20 cellular contexts compared by ENCODE assay signal in the genomic region with DNA sequence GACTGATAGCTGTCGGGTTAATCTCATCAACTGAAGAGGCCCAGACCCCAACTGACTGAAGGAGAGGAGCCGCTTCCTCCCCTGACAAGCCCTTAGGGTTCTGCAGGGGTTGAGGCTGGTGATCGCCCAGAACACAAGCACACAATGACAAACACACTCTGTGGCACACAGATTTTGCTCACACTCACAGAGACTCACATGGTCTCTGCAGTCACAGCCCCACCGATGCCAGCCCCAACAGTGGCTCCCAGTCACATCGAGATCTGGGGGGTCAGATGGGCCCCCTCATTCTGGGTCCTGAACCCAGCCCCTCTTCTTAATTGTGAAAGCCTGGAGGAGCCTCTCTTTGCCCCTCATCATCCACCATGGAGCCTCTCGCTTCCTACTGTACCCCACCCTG. TPM values are rescaled to one million over a fixed set of nuclear protein-coding genes. Genes with fewer than 3 reads are reported as not detected.
A peak's percentile ranks its signal among the peaks of the same experiment; 100 is the strongest.
DNase-seq lines count a peak whose midpoint lies in the region; ATAC-seq, FAIRE-seq and TF ChIP-seq lines count a peak whose summit lies in the region.
"Had no signal": no experiment of that assay in that cellular context is flagged by ENCODE, and none has a peak within 500 bp of the region (broad histone marks: within the 10 kb centered on the region; RNA-seq: fewer than 3 reads in every experiment).

No MANE protein-coding gene starts in this region.

- no peak overlapping the region for H2BK120ac ChIP-seq in H1 (replicated peaks; ENCODE audit: low read depth, low read length)

- H3K27ac ChIP-seq in left ventricle myocardium inferior (replicated peaks): peak overlapping the region; percentile 79
- H3K27ac ChIP-seq in H1 (ENCODE audit: low read depth, low read length): no peak overlapping the region
- no peak overlapping the region for H3K27ac ChIP-seq in osteoblast (ENCODE audit: low read depth, low read length)
- H3K27ac ChIP-seq: BLaER1 had no signal

- TF ChIP-seq EP300 in H1 (IDR thresholded peaks at IDR 0.05; ENCODE audit: borderline replicate concordance in 1 of 2, low read depth in 2 of 2, low read length in 2 of 2): no peak

- no peak overlapping the region for H3K23ac ChIP-seq in H1 (ENCODE audit: insufficient read length)

- CTCF ChIA-PET in H1 (lab: Charles Lee; ENCODE audit: partially characterized antibody): interaction anchor here (0.8 to 13.3 kb wide), 17 partner anchors 12 to 192 kb away, joined by 3 to 91 read pairs (median 11); a partner anchor contains a TSS

- no peaks in the 10 kb centered on the region for H3K79me1 ChIP-seq in H1 (ENCODE audit: low read depth, low read length)

- H3K18ac ChIP-seq in H1 (ENCODE audit: extremely low read depth, low read length): no peak overlapping the region; the same call in 1 of the 2 replicates

- peaks cover 0 to 7% of the 10 kb centered on the region in 2 experiments for H4K20me1 ChIP-seq in H1 (replicated peaks in 1 of 2; ENCODE audit: control insufficient read depth in 1 of 2, insufficient read depth in 2 of 2, low read length in 2 of 2)
- H4K20me1 ChIP-seq in osteoblast (ENCODE audit: insufficient read depth, low read length): peaks cover 3% of the 10 kb centered on the region
- H4K20me1 ChIP-seq: BLaER1 had no signal

- H3K36me3 ChIP-seq in left ventricle myocardium inferior: no peaks in the 10 kb centered on the region
- no peaks in the 10 kb centered on the region for H3K36me3 ChIP-seq in H1 (ENCODE audit: control insufficient read depth in 2 of 4, insufficient read depth in 4 of 4, low read length in 3 of 4)
- H3K36me3 ChIP-seq in osteoblast (ENCODE audit: insufficient read depth, low read length): no peaks in the 10 kb centered on the region
- H3K36me3 ChIP-seq: BLaER1 had no signal

- H4K8ac ChIP-seq in H1 (ENCODE audit: extremely low read depth, insufficient read depth, low read length): no peak overlapping the region

- POLR2A ChIA-PET in H1 (lab: Charles Lee; ENCODE audit: partially characterized antibody): interaction anchor here (1.1 to 1.2 kb wide), 2 partner anchors 12 to 29 kb away, joined by 3 read pairs; no protein-coding TSS in a partner anchor

- TF ChIP-seq CTCF in left ventricle myocardium inferior (IDR thresholded peaks at IDR 0.05; ENCODE audit: borderline replicate concordance) (no peak), H1 (IDR thresholded peaks at IDR 0.05; ENCODE audit: control extremely low read depth in 1 of 3, insufficient read depth in 1 of 3, low read depth in 1 of 3, low read length in 3 of 3) (no peak), osteoblast (IDR thresholded peaks at IDR 0.05; ENCODE audit: extremely low read depth, low read depth, low read length) (no peak)

- no peak overlapping the region for H2BK5ac ChIP-seq in H1 (ENCODE audit: low read depth, low read length)

- DNase-seq in left ventricle myocardium inferior (peak; percentile 7), left cardiac atrium (no peak), H1 (ENCODE audit: low read depth in 1 of 2, low spot score in 2 of 2) (no peak), osteoblast (ENCODE audit: insufficient read length, low spot score, missing footprints) (peak; percentile 66), DMS 273 treated with DMSO at 0.1 percent for 48 hours (lab: John Stamatoyannopoulos, UW) (no peak)
- DNase-seq in activated CD8-positive, alpha-beta memory T cell treated with anti-CD3 and anti-CD28 coated beads, Interleukin-2, amount 50 U/mL, for 4 hours: no peak
- DNase-seq: 8988T, Calu3, DND-41, EL, GOT3, H9 had no signal

- H3K9me3 ChIP-seq in left ventricle myocardium inferior (replicated peaks) (no peaks in the 10 kb centered on the region), H1 (ENCODE audit: insufficient read depth in 2 of 2, low read depth in 1 of 2, low read length in 1 of 2) (no peaks in the 10 kb centered on the region), osteoblast (ENCODE audit: low read depth, low read length) (no peaks in the 10 kb centered on the region)
- H3K9me3 ChIP-seq: BLaER1 had no signal

- no peak overlapping the region for H2BK20ac ChIP-seq in H1 (ENCODE audit: low read length)

- H3K23me2 ChIP-seq in H1 (ENCODE audit: low read depth, low read length): peaks cover 10% of the 10 kb centered on the region; the same call in 1 of the 2 replicates

- no peak overlapping the region for H3K4ac ChIP-seq in H1 (replicated peaks; ENCODE audit: insufficient read length, low read depth, low read length)

- FAIRE-seq in H1 (lab: Jason Lieb, UNC): no peak

- 81% methylated on average over 6 of the region's 6 CpGs; no CpG with 5 or more reads in 1 of the 2 experiments for WGBS in H1 (ENCODE audit: extremely low coverage in 1 of 2, insufficient coverage in 1 of 2, insufficient read length in 1 of 2, insufficient replicate concordance in 2 of 2, low coverage in 1 of 2, low lambda C conversion rate in 2 of 2, missing lambda C conversion rate in 1 of 2), 2 experiments

- ATAC-seq in left cardiac atrium (no peak), HG02885 (IDR thresholded peaks at IDR 0.05; ENCODE audit: poor library complexity, unreplicated experiment) (no peak)

- no peak overlapping the region for H3K14ac ChIP-seq in H1 (ENCODE audit: insufficient read length)

- H4K5ac ChIP-seq in H1 (ENCODE audit: insufficient read length, low read depth, low read length): no peak overlapping the region

- H3K9ac ChIP-seq in H1 (replicated peaks in 1 of 4; ENCODE audit: extremely low read depth in 1 of 4, low read depth in 3 of 4, low read length in 3 of 4): no peak overlapping the region
- H3K9ac ChIP-seq: BLaER1 had no signal

- H3K4me2 ChIP-seq in H1 (ENCODE audit: insufficient read depth in 1 of 2, low read depth in 2 of 2, low read length in 2 of 2): no peak overlapping the region
- H3K4me2 ChIP-seq in osteoblast (ENCODE audit: insufficient read depth, low read length): no peak overlapping the region

- H3K4me3 ChIP-seq in left ventricle myocardium inferior (no peak overlapping the region), H1 (ENCODE audit: extremely low read depth in 1 of 4, insufficient read depth in 2 of 4, low read depth in 3 of 4, low read length in 4 of 4) (no peak overlapping the region), osteoblast (ENCODE audit: insufficient read depth, low read length) (no peak overlapping the region)
- H3K4me3 ChIP-seq: BLaER1, GM12878 had no signal

- TF ChIP-seq RAD21 in H1 (IDR thresholded peaks at IDR 0.05 in 1 of 2, conservative IDR thresholded peaks at IDR 0.05 in 1 of 2; ENCODE audit: low read depth in 2 of 2, low read length in 2 of 2): no peak

- 0 out of 2 replicates have a peak overlapping the region, but pooled peaks have one; percentile 27 for H2BK12ac ChIP-seq in H1 (ENCODE audit: low read depth, low read length)

- H3K4me1 ChIP-seq in left ventricle myocardium inferior: peaks cover 63% of the 10 kb centered on the region
- H3K4me1 ChIP-seq in H1 (replicated peaks in 1 of 4; ENCODE audit: control insufficient read depth in 3 of 4, insufficient read depth in 4 of 4, low read length in 3 of 4): peaks cover 4 to 18% (median 13%) of the 10 kb centered on the region in 4 experiments
- H3K4me1 ChIP-seq in osteoblast (ENCODE audit: insufficient read depth, low read length): no peaks in the 10 kb centered on the region

- intact Hi-C loops in left ventricle myocardium inferior (cut with micrococcal nuclease): no loop called here
- intact Hi-C loops in left cardiac atrium (cut with DNase I): loop anchor here in 1 of 2 donors (2.0 to 5.0 kb wide), 3 partner anchors 27 to 189 kb away; no protein-coding TSS in a partner anchor

- peaks cover 26% of the 10 kb centered on the region for H3K27me3 ChIP-seq in left ventricle myocardium inferior (ENCODE audit: low read depth)
- H3K27me3 ChIP-seq in H1 (replicated peaks in 1 of 4; ENCODE audit: control insufficient read depth in 3 of 4, extremely low read depth in 1 of 4, insufficient read depth in 3 of 4, low read length in 3 of 4): peaks cover 15 to 74% (median 58%) of the 10 kb centered on the region in 4 experiments
- H3K27me3 ChIP-seq in osteoblast (ENCODE audit: insufficient read depth, low read length): peaks cover 40% of the 10 kb centered on the region

- no peak for TF ChIP-seq POLR2A in H1 (IDR thresholded peaks at IDR 0.05; ENCODE audit: control extremely low read depth in 1 of 2, low read depth in 2 of 2, low read length in 2 of 2)

- no peak overlapping the region for H2BK15ac ChIP-seq in H1 (ENCODE audit: low read length)

- H2AK5ac ChIP-seq in H1 (ENCODE audit: low read depth, low read length): no peak overlapping the region

- H2AFZ ChIP-seq in H1 (ENCODE audit: low read length): no peak overlapping the region
- no peak overlapping the region for H2AFZ ChIP-seq in osteoblast (ENCODE audit: low read length)

- H3K56ac ChIP-seq in H1 (replicated peaks; ENCODE audit: insufficient read length, low read depth, low read length): no peak overlapping the region

- H4K91ac ChIP-seq in H1 (replicated peaks; ENCODE audit: insufficient read length, low read length): no peak overlapping the region

- no peaks in the 10 kb centered on the region for H3K79me2 ChIP-seq in H1 (ENCODE audit: control insufficient read depth in 1 of 2, insufficient read depth in 2 of 2, low read length in 2 of 2)
- H3K79me2 ChIP-seq in osteoblast (ENCODE audit: insufficient read depth, low read length): no peaks in the 10 kb centered on the region

RNA-seq across cellular contexts. Expression of a gene that starts 16.7 kb away (rescaled TPM):
- 6.4 TPM for total RNA-seq in left ventricle myocardium inferior
- total RNA-seq in left cardiac atrium: 10 to 100 TPM in 1 of 2 donors, 1 to 10 TPM in 1; 5.4 to 10.0 TPM
- 0.21 and 1.5 TPM in 2 replicates for total RNA-seq in H1 (2021; fragmentation: NEBNext Ultra II Directional; extraction: Animal tissue kit (Norgen Biotek cat#: 25700))
- polyA plus RNA-seq in H1 (2011; rRNA removed): 0.57 and 1.9 TPM in 2 replicates
- polyA plus RNA-seq in H1 (2011; cell fraction: cytosol; rRNA removed): 0.89 TPM
- polyA plus RNA-seq in H1 (2011; cell fraction: nucleus; rRNA removed): 3.4 TPM
- polyA plus RNA-seq in H1 (2012, experiment 1 of 2): 0.27 to 1.1 TPM (median 0.67 TPM) in 4 replicates
- 0.54 TPM for polyA plus RNA-seq in H1 (2012, experiment 2 of 2)
- 0.63 TPM for polyA plus RNA-seq in H1 (2013, experiment 1 of 2)
- 0.79 TPM for polyA plus RNA-seq in H1 (2013, experiment 2 of 2)
- polyA minus RNA-seq in H1 (2011; rRNA and poly(A)+ RNA removed): 0.73 and 0.88 TPM in 2 replicates
- not detected for polyA minus RNA-seq in H1 (2011; cell fraction: cytosol; rRNA and poly(A)+ RNA removed)
- 2.3 TPM for polyA minus RNA-seq in H1 (2011; cell fraction: nucleus; rRNA and poly(A)+ RNA removed)
- 0.29 and 0.36 TPM in 2 replicates for total RNA-seq in osteoblast
- total RNA-seq: Calu3; CD4-positive, alpha-beta memory T cell; GM12878; HT-29 had no signal
- polyA plus RNA-seq: CD14-positive monocyte; CD4-positive, alpha-beta memory T cell; GM12878 had no signal

RNA-seq across cellular contexts. Expression of a gene that starts 31.0 kb away (rescaled TPM):
- 7,440 TPM for total RNA-seq in left ventricle myocardium inferior
- 100 to 1,000 TPM; 157 to 557 TPM for total RNA-seq in left cardiac atrium
- total RNA-seq in H1 (2021; fragmentation: NEBNext Ultra II Directional; extraction: Animal tissue kit (Norgen Biotek cat#: 25700)): not detected in 2 replicates
- polyA plus RNA-seq in H1 (2011; rRNA removed): 0.06 TPM in 1 of 2 replicates, not detected in the other
- polyA plus RNA-seq in H1 (2011; cell fraction: cytosol; rRNA removed): 0.10 TPM
- not detected for polyA plus RNA-seq in H1 (2011; cell fraction: nucleus; rRNA removed)
- polyA plus RNA-seq in H1 (2012, experiment 1 of 2): 0.19 to 0.27 TPM in 2 of 4 replicates, not detected in the others
- 0.33 TPM for polyA plus RNA-seq in H1 (2012, experiment 2 of 2)
- 0.08 TPM for polyA plus RNA-seq in H1 (2013, experiment 1 of 2)
- not detected for polyA plus RNA-seq in H1 (2013, experiment 2 of 2)
- not detected in 2 replicates for polyA minus RNA-seq in H1 (2011; rRNA and poly(A)+ RNA removed)
- not detected for polyA minus RNA-seq in H1 (2011; cell fraction: cytosol; rRNA and poly(A)+ RNA removed)
- not detected for polyA minus RNA-seq in H1 (2011; cell fraction: nucleus; rRNA and poly(A)+ RNA removed)
- not detected in 2 replicates for total RNA-seq in osteoblast
- total RNA-seq: A673; Calu3; CD4-positive, alpha-beta memory T cell; GM12878; HT-29 had no signal
- polyA plus RNA-seq: AG04450; CD14-positive monocyte; CD4-positive, alpha-beta memory T cell had no signal

Comparison
In these comparisons a context has a peak if more than half of its experiments do, and no peak if none do; other contexts are left out.
1. DNase-seq: peak in left ventricle myocardium inferior (single experiment) and osteoblast (single experiment); none in left cardiac atrium (single experiment), H1 (0 of 2), activated CD8-positive, alpha-beta memory T cell treated with anti-CD3 and anti-CD28 coated beads, Interleukin-2, amount 50 U/mL, for 4 hours (single experiment) and DMS 273 treated with DMSO at 0.1 percent for 48 hours (single experiment).
2. RNA of a gene that starts 31.0 kb away (total RNA-seq): 7,440 TPM in left ventricle myocardium inferior (single experiment) and 157 to 557 TPM in left cardiac atrium; not detected in H1 and not detected in osteoblast; every median in the first group is over 100 times any median in the second.